18 cellular contexts compared by ENCODE assay signal in the genomic region with DNA sequence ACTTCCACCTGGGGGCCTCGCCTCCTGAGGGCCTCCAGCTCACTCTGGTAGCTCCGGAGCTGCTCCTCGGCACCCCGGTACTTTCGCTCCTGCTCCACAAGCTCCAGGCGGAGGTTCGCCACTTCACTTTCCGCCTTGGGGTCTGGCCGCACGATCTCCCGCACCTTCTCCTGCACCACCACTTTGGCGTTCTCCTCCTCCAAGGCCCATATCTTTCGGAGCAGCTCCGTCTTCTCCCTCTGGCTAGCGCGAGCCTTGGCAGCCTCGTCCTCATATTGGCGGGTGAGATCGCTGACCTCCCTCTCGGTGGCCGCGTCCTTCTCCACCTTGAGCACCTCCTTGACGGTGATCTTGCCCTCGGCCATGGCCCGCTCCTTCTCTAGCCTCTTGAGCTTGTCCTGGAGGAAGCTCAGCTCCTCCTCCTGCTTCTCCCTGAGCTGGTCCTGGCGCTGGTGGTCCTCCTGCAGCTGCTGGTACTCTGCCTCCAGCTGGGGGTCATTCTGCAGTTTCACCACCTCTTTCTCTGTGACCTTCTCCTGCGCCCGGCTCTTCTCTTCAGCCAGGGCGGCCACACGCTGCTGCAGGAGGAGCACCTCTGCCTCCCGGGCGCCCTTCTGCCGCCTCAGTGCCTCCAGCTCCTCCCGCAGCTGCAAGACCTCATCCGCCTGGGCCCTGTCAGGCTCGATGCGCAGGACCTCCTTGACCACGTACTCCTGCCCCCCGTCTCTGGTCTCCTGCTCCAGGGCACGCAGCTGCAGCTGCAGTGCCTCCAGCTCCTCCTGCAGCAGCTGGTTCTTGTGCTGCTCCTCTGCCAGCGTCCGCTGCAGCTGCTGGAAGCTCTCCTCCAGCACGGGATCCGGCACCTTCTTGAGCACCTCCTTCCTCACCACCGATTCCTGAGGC. TPM values are rescaled to one million over a fixed set of nuclear protein-coding genes. Genes with fewer than 3 reads are reported as not detected.
DNase-seq lines count a peak whose midpoint lies in the region; ATAC-seq and TF ChIP-seq lines count a peak whose summit lies in the region.
"Had no signal": no experiment of that assay in that cellular context is flagged by ENCODE, and none has a peak within 500 bp of the region (broad histone marks: within the 10 kb centered on the region; RNA-seq: fewer than 3 reads in every experiment).

No MANE protein-coding gene starts in this region.

- TF ChIP-seq CTCF in glutamatergic neuron (IDR thresholded peaks at IDR 0.05; ENCODE audit: partially characterized antibody, unreplicated experiment), result no peak
- no peak for TF ChIP-seq CTCF in progenitor cell of endocrine pancreas (IDR thresholded peaks at IDR 0.05; ENCODE audit: unreplicated experiment)
- TF ChIP-seq CTCF in GM13977 (IDR thresholded peaks at IDR 0.05; ENCODE audit: extremely low read depth, insufficient read depth, missing control alignments), result no peak

- H3K27me3 Mint-ChIP-seq in activated CD4-positive, alpha-beta T cell treated with anti-CD3 and anti-CD28 coated beads, Interleukin-2, amount 10 ng/mL, durations not matched to agents 7 days and 5 days, result no peaks in the 10 kb centered on the region
- H3K27me3 Mint-ChIP-seq in activated T-helper 1 cell treated with anti-CD3 and anti-CD28 coated beads, Interleukin-12 subunit alpha, Interleukin-12 subunit beta, Interleukin-2, Interleukin-4 antibody, amounts not matched to agents 30 ng/mL and 10 ng/mL and 1 ng/mL, durations not matched to agents 14 hours and 24 hours and 36 hours (ENCODE audit: insufficient read depth), result no peaks in the 10 kb centered on the region
- peaks cover 3% of the 10 kb centered on the region for H3K27me3 Mint-ChIP-seq in glutamatergic neuron (ENCODE audit: unreplicated experiment)
- no peaks in the 10 kb centered on the region for H3K27me3 Mint-ChIP-seq in progenitor cell of endocrine pancreas
- H3K27me3 Mint-ChIP-seq: CD4-positive, alpha-beta memory T cell had no signal

- DNase-seq in activated CD4-positive, alpha-beta T cell treated with anti-CD3 and anti-CD28 coated beads, Interleukin-2, amount 10 ng/mL, durations not matched to agents 7 days and 5 days, result no peak
- DNase-seq in activated CD4-positive, alpha-beta T cell treated with anti-CD3 and anti-CD28 coated beads, Interleukin-2, amount 50 U/mL, for 48 hours, result no peak
- no peak for DNase-seq in activated T-helper 1 cell treated with anti-CD3 and anti-CD28 coated beads, Interleukin-12 subunit alpha, Interleukin-12 subunit beta, Interleukin-2, Interleukin-4 antibody, amounts not matched to agents 30 ng/mL and 10 ng/mL and 1 ng/mL, durations not matched to agents 14 hours and 24 hours and 36 hours (ENCODE audit: low spot score)
- DNase-seq in glutamatergic neuron (no peak), progenitor cell of endocrine pancreas (ENCODE audit: low spot score, unreplicated experiment) (no peak), NCI-H2196 (lab: John Stamatoyannopoulos, UW; ENCODE audit: unreplicated experiment) (no peak), GM13977 (ENCODE audit: low spot score) (no peak)
- DNase-seq: 8988T; BE2C; CD4-positive, alpha-beta memory T cell; DND-41; KG1; NCI-H1092 treated with DMSO at 0.1 percent for 48 hours; NCI-H226; NCI-H526; NK-92 treated with Interleukin-12 subunit alpha and Interleukin-12 subunit beta, amount 100 ng/mL, for 24 hours had no signal

- no peaks in the 10 kb centered on the region for H3K4me1 Mint-ChIP-seq in activated CD4-positive, alpha-beta T cell treated with anti-CD3 and anti-CD28 coated beads, Interleukin-2, amount 10 ng/mL, durations not matched to agents 7 days and 5 days
- no peaks in the 10 kb centered on the region for H3K4me1 Mint-ChIP-seq in activated T-helper 1 cell treated with anti-CD3 and anti-CD28 coated beads, Interleukin-12 subunit alpha, Interleukin-12 subunit beta, Interleukin-2, Interleukin-4 antibody, amounts not matched to agents 30 ng/mL and 10 ng/mL and 1 ng/mL, durations not matched to agents 14 hours and 24 hours and 36 hours (ENCODE audit: low read depth)
- H3K4me1 Mint-ChIP-seq in glutamatergic neuron (ENCODE audit: low read depth, unreplicated experiment), result peaks cover 31% of the 10 kb centered on the region
- no peaks in the 10 kb centered on the region for H3K4me1 Mint-ChIP-seq in progenitor cell of endocrine pancreas (ENCODE audit: low read depth)
- H3K4me1 Mint-ChIP-seq: GM23338 had no signal

- peaks cover 24% of the 10 kb centered on the region for H3K36me3 Mint-ChIP-seq in activated CD4-positive, alpha-beta T cell treated with anti-CD3 and anti-CD28 coated beads, Interleukin-2, amount 10 ng/mL, durations not matched to agents 7 days and 5 days (ENCODE audit: low read depth)
- H3K36me3 Mint-ChIP-seq in activated T-helper 1 cell treated with anti-CD3 and anti-CD28 coated beads, Interleukin-12 subunit alpha, Interleukin-12 subunit beta, Interleukin-2, Interleukin-4 antibody, amounts not matched to agents 30 ng/mL and 10 ng/mL and 1 ng/mL, durations not matched to agents 14 hours and 24 hours and 36 hours (ENCODE audit: low read depth), result peaks cover 27% of the 10 kb centered on the region
- H3K36me3 Mint-ChIP-seq in glutamatergic neuron (ENCODE audit: unreplicated experiment) (peaks cover 30% of the 10 kb centered on the region), progenitor cell of endocrine pancreas (ENCODE audit: insufficient read depth) (peaks cover 41% of the 10 kb centered on the region)

- POLR2A ChIA-PET in activated CD4-positive, alpha-beta T cell treated with anti-CD3 and anti-CD28 coated beads, Interleukin-2, amount 10 ng/mL, durations not matched to agents 7 days and 5 days (lab: Charles Lee), result no interaction called here

- peak overlapping the region; percentile 31 for H3K27ac Mint-ChIP-seq in activated CD4-positive, alpha-beta T cell treated with anti-CD3 and anti-CD28 coated beads, Interleukin-2, amount 10 ng/mL, durations not matched to agents 7 days and 5 days
- peak overlapping the region; percentile 34 for H3K27ac Mint-ChIP-seq in activated T-helper 1 cell treated with anti-CD3 and anti-CD28 coated beads, Interleukin-12 subunit alpha, Interleukin-12 subunit beta, Interleukin-2, Interleukin-4 antibody, amounts not matched to agents 30 ng/mL and 10 ng/mL and 1 ng/mL, durations not matched to agents 14 hours and 24 hours and 36 hours
- H3K27ac Mint-ChIP-seq in glutamatergic neuron (ENCODE audit: unreplicated experiment) (peak overlapping the region; percentile 82), progenitor cell of endocrine pancreas (peak overlapping the region; percentile 59)
- H3K27ac Mint-ChIP-seq: GM23338 had no signal

- no peaks in the 10 kb centered on the region for H3K9me3 Mint-ChIP-seq in activated CD4-positive, alpha-beta T cell treated with anti-CD3 and anti-CD28 coated beads, Interleukin-2, amount 10 ng/mL, durations not matched to agents 7 days and 5 days
- no peaks in the 10 kb centered on the region for H3K9me3 Mint-ChIP-seq in activated T-helper 1 cell treated with anti-CD3 and anti-CD28 coated beads, Interleukin-12 subunit alpha, Interleukin-12 subunit beta, Interleukin-2, Interleukin-4 antibody, amounts not matched to agents 30 ng/mL and 10 ng/mL and 1 ng/mL, durations not matched to agents 14 hours and 24 hours and 36 hours
- H3K9me3 Mint-ChIP-seq in glutamatergic neuron (ENCODE audit: unreplicated experiment) (peaks cover 14% of the 10 kb centered on the region), progenitor cell of endocrine pancreas (ENCODE audit: low read depth) (no peaks in the 10 kb centered on the region)
- H3K9me3 Mint-ChIP-seq: GM23338 had no signal

- ATAC-seq in GM18870 (IDR thresholded peaks at IDR 0.05; ENCODE audit: unreplicated experiment), result no peak
- ATAC-seq: GM23338 had no signal

- intact Hi-C loops in activated T-helper 1 cell treated with anti-CD3 and anti-CD28 coated beads, Interleukin-12 subunit alpha, Interleukin-12 subunit beta, Interleukin-2, Interleukin-4 antibody, amounts not matched to agents 30 ng/mL and 10 ng/mL and 1 ng/mL, durations not matched to agents 14 hours and 24 hours and 36 hours (cut with micrococcal nuclease), result no loop called here

- CTCF ChIA-PET in activated CD4-positive, alpha-beta T cell treated with anti-CD3 and anti-CD28 coated beads, Interleukin-2, amount 10 ng/mL, durations not matched to agents 7 days and 5 days (lab: Charles Lee), result interaction anchor here (1.0 to 1.3 kb wide), 2 partner anchors 8 to 20 kb away, joined by 3 read pairs; no protein-coding TSS in a partner anchor

- H3K4me3 Mint-ChIP-seq in activated CD4-positive, alpha-beta T cell treated with anti-CD3 and anti-CD28 coated beads, Interleukin-2, amount 10 ng/mL, durations not matched to agents 7 days and 5 days, result no peak overlapping the region
- no peak overlapping the region for H3K4me3 Mint-ChIP-seq in activated T-helper 1 cell treated with anti-CD3 and anti-CD28 coated beads, Interleukin-12 subunit alpha, Interleukin-12 subunit beta, Interleukin-2, Interleukin-4 antibody, amounts not matched to agents 30 ng/mL and 10 ng/mL and 1 ng/mL, durations not matched to agents 14 hours and 24 hours and 36 hours
- H3K4me3 Mint-ChIP-seq in glutamatergic neuron (ENCODE audit: unreplicated experiment), result peak overlapping the region; percentile 41
- H3K4me3 Mint-ChIP-seq in progenitor cell of endocrine pancreas (ENCODE audit: low read depth), result no peak overlapping the region
- H3K4me3 Mint-ChIP-seq: GM23338 had no signal

- in situ Hi-C loops in GM13977 (cut with MboI; ENCODE audit: low pct_unique_long_range_greater_than_20kb, low sequenced_read_pairs, unreplicated experiment), result no loop called here

RNA-seq across cellular contexts. Expression of gene UBN1, which starts 37.9 kb away (rescaled TPM):
- 10 to 100 TPM; 38.2 to 38.3 TPM for total RNA-seq in activated CD4-positive, alpha-beta T cell treated with anti-CD3 and anti-CD28 coated beads, Interleukin-2, amount 10 ng/mL, durations not matched to agents 7 days and 5 days
- 39.6 and 42.6 TPM in 2 replicates for total RNA-seq in activated T-helper 1 cell treated with anti-CD3 and anti-CD28 coated beads, Interleukin-12 subunit alpha, Interleukin-12 subunit beta, Interleukin-2, Interleukin-4 antibody, amounts not matched to agents 30 ng/mL and 10 ng/mL and 1 ng/mL, durations not matched to agents 14 hours and 24 hours and 36 hours
- total RNA-seq in glutamatergic neuron (ENCODE audit: unreplicated experiment) (34.3 TPM), progenitor cell of endocrine pancreas (41.9 and 42.1 TPM in 2 replicates)

RNA-seq across cellular contexts. Expression of gene GLYR1, which starts 38.1 kb away (rescaled TPM):
- 100 to 1,000 TPM; 101 to 104 TPM for total RNA-seq in activated CD4-positive, alpha-beta T cell treated with anti-CD3 and anti-CD28 coated beads, Interleukin-2, amount 10 ng/mL, durations not matched to agents 7 days and 5 days
- total RNA-seq in activated T-helper 1 cell treated with anti-CD3 and anti-CD28 coated beads, Interleukin-12 subunit alpha, Interleukin-12 subunit beta, Interleukin-2, Interleukin-4 antibody, amounts not matched to agents 30 ng/mL and 10 ng/mL and 1 ng/mL, durations not matched to agents 14 hours and 24 hours and 36 hours, result 119 and 120 TPM in 2 replicates
- total RNA-seq in glutamatergic neuron (ENCODE audit: unreplicated experiment), result 133 TPM
- total RNA-seq in progenitor cell of endocrine pancreas, result 129 and 132 TPM in 2 replicates

RNA-seq across cellular contexts. Expression of gene PPL, which starts 51.7 kb away (rescaled TPM):
- not detected for total RNA-seq in activated CD4-positive, alpha-beta T cell treated with anti-CD3 and anti-CD28 coated beads, Interleukin-2, amount 10 ng/mL, durations not matched to agents 7 days and 5 days
- total RNA-seq in activated T-helper 1 cell treated with anti-CD3 and anti-CD28 coated beads, Interleukin-12 subunit alpha, Interleukin-12 subunit beta, Interleukin-2, Interleukin-4 antibody, amounts not matched to agents 30 ng/mL and 10 ng/mL and 1 ng/mL, durations not matched to agents 14 hours and 24 hours and 36 hours, result not detected in 2 replicates
- total RNA-seq in glutamatergic neuron (ENCODE audit: unreplicated experiment), result 4.7 TPM
- 62.7 and 64.1 TPM in 2 replicates for total RNA-seq in progenitor cell of endocrine pancreas
- total RNA-seq: CD4-positive, alpha-beta memory T cell had no signal

Comparison
In these comparisons a context has a peak if more than half of its experiments do, and no peak if none do; other contexts are left out.
1. H3K27ac Mint-ChIP-seq: peak in every context shown above with its lines; median percentile 82 in glutamatergic neuron; 59 in progenitor cell of endocrine pancreas; 34 in activated T-helper 1 cell treated with anti-CD3 and anti-CD28 coated beads, Interleukin-12 subunit alpha, Interleukin-12 subunit beta, Interleukin-2, Interleukin-4 antibody, amounts not matched to agents 30 ng/mL and 10 ng/mL and 1 ng/mL, durations not matched to agents 14 hours and 24 hours and 36 hours; 31 in activated CD4-positive, alpha-beta T cell treated with anti-CD3 and anti-CD28 coated beads, Interleukin-2, amount 10 ng/mL, durations not matched to agents 7 days and 5 days.
2. RNA of gene PPL, which starts 51.7 kb away (total RNA-seq): 62.7 to 64.1 TPM in progenitor cell of endocrine pancreas; 4.7 TPM in glutamatergic neuron (single experiment), not detected in activated CD4-positive, alpha-beta T cell treated with anti-CD3 and anti-CD28 coated beads, Interleukin-2, amount 10 ng/mL, durations not matched to agents 7 days and 5 days and not detected in activated T-helper 1 cell treated with anti-CD3 and anti-CD28 coated beads, Interleukin-12 subunit alpha, Interleukin-12 subunit beta, Interleukin-2, Interleukin-4 antibody, amounts not matched to agents 30 ng/mL and 10 ng/mL and 1 ng/mL, durations not matched to agents 14 hours and 24 hours and 36 hours; every median in the first group is over 10 times any median in the second.